ENCODE assay signal across 7 cellular contexts in the genomic region with DNA sequence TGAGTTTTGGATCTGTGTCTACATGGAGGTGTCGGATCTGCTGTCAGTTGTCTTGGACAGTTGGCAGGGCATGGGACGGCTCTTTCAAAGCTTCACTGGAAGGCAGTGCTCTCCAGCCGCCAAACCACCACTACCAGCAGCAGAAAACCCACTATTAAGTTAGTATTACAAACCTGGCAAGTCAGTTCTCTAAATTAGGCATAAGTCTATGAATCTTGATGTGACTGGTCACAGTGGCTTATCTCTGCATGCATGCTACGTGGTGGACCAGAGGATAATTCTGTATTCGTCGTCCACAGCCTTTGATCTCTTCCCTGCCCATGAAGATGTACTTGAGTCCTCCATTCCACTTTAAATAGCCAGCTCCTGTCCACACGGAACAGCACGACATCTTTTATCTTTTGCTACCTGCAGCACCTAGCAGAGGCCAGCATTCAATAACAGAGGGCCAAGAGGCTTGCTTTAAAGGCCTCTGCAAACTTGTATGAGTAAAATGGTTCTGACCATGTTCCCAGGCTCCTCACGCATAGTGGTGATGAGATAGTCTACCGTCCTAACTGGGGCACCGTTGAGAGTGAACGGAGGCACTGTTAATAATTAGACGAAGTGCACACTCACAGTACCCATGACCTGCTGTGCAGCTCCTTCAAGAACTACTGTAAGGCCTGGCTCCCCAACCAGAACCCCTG. TPM values are rescaled to one million over a fixed set of nuclear protein-coding genes. Genes with fewer than 3 reads are reported as not detected.
DNase-seq lines count a peak whose midpoint lies in the region; ATAC-seq and TF ChIP-seq lines count a peak whose summit lies in the region.

No MANE protein-coding gene starts in this region.

- H3K9me3 ChIP-seq in HUES48 (ENCODE audit: control insufficient read depth, insufficient read depth, low read length) (no peaks in the 10 kb centered on the region), subcutaneous abdominal adipose tissue (ENCODE audit: control insufficient read depth in 5 of 5, low read length in 5 of 5) (no peaks in the 10 kb centered on the region)

- H3K9ac ChIP-seq in HUES48 (ENCODE audit: low read depth, low read length) (no peak overlapping the region), subcutaneous abdominal adipose tissue (ENCODE audit: low read length in 5 of 5) (peak overlapping the region; percentile 1 to 75 (median 74))

- DNase-seq in kidney epithelial cell (ENCODE audit: low read depth) (no peak), GDM1 (lab: John Stamatoyannopoulos, UW) (no peak), AML-193 (lab: John Stamatoyannopoulos, UW) (no peak)

- H3K4me3 ChIP-seq in HUES48 (ENCODE audit: low read depth, low read length) (peak overlapping the region; percentile 76), kidney epithelial cell (ENCODE audit: low read depth, low read length) (peak overlapping the region; percentile 38), subcutaneous abdominal adipose tissue (ENCODE audit: low read depth in 1 of 5, low read length in 5 of 5) (peak overlapping the region; percentile 73 to 76 (median 75))

- TF ChIP-seq CTCF in kidney epithelial cell (IDR thresholded peaks at IDR 0.05; ENCODE audit: insufficient read depth, low read length, poor library complexity, severe bottlenecking): no peak

- no peaks in the 10 kb centered on the region for H3K27me3 Mint-ChIP-seq in activated naive CD8-positive, alpha-beta T cell

- peak overlapping the region; percentile 87 for H3K4me3 Mint-ChIP-seq in activated naive CD8-positive, alpha-beta T cell

- peak overlapping the region; percentile 91 for H3K27ac ChIP-seq in HUES48 (ENCODE audit: low read depth, low read length)
- H3K27ac ChIP-seq in subcutaneous abdominal adipose tissue (ENCODE audit: low read depth, low read length): peak overlapping the region; percentile 45

- H3K27me3 ChIP-seq in HUES48 (ENCODE audit: control insufficient read depth, insufficient read depth, low read length) (no peaks in the 10 kb centered on the region), kidney epithelial cell (ENCODE audit: control insufficient read depth, insufficient read depth, low read length) (no peaks in the 10 kb centered on the region), subcutaneous abdominal adipose tissue (ENCODE audit: control insufficient read depth in 5 of 5, insufficient read depth in 4 of 5, low read length in 5 of 5) (no peaks in the 10 kb centered on the region)

- no peaks in the 10 kb centered on the region for H3K36me3 Mint-ChIP-seq in activated naive CD8-positive, alpha-beta T cell

- H3K4me1 Mint-ChIP-seq in activated naive CD8-positive, alpha-beta T cell (ENCODE audit: low read depth): peaks cover 68% of the 10 kb centered on the region

- no peaks in the 10 kb centered on the region for H3K36me3 ChIP-seq in HUES48 (ENCODE audit: control insufficient read depth, insufficient read depth, low read length)
- no peaks in the 10 kb centered on the region for H3K36me3 ChIP-seq in kidney epithelial cell (ENCODE audit: control insufficient read depth, insufficient read depth, low read length)
- no peaks in the 10 kb centered on the region for H3K36me3 ChIP-seq in subcutaneous abdominal adipose tissue (ENCODE audit: control insufficient read depth in 5 of 5, insufficient read depth in 5 of 5, low read length in 5 of 5)

- ATAC-seq in GM18520 (IDR thresholded peaks at IDR 0.05; ENCODE audit: unreplicated experiment): no peak

- H3K4me1 ChIP-seq in HUES48 (ENCODE audit: control insufficient read depth, insufficient read depth, low read length) (peaks cover 12% of the 10 kb centered on the region), subcutaneous abdominal adipose tissue (ENCODE audit: control insufficient read depth in 5 of 5, insufficient read depth in 5 of 5, low read length in 5 of 5) (peaks cover 19 to 93% (median 86%) of the 10 kb centered on the region in 5 donors)

- H3K27ac Mint-ChIP-seq in activated naive CD8-positive, alpha-beta T cell: peak overlapping the region; percentile 37

- no peaks in the 10 kb centered on the region for H3K9me3 Mint-ChIP-seq in activated naive CD8-positive, alpha-beta T cell (ENCODE audit: low read depth)

RNA-seq across cellular contexts. Expression of gene GPR146, which starts 0.8 kb away (rescaled TPM):
- total RNA-seq in kidney epithelial cell: 0.21 TPM in 2 replicates

RNA-seq across cellular contexts. Expression of gene GPER1, which starts 42.7 kb away (rescaled TPM):
- total RNA-seq in kidney epithelial cell: 0.08 and 0.55 TPM in 2 replicates
